ENCODE assay signal across 14 cellular contexts in genomic region chr5:126538579-126538978, GRCh38. TPM values are rescaled to one million over a fixed set of nuclear protein-coding genes. Genes with fewer than 3 reads are reported as not detected.
A peak's percentile ranks its signal among the peaks of the same experiment; 100 is the strongest.
DNase-seq lines count a peak whose midpoint lies in the region; TF ChIP-seq lines count a peak whose summit lies in the region.
"Had no signal": no experiment of that assay in that cellular context is flagged by ENCODE, and none has a peak within 500 bp of the region (broad histone marks: within the 10 kb centered on the region; RNA-seq: fewer than 3 reads in every experiment).

No MANE protein-coding gene starts in this region.

- TF ChIP-seq POLR2A in transverse colon (IDR thresholded peaks at IDR 0.05): no peak

- H3K27me3 ChIP-seq in layer of hippocampus (ENCODE audit: control insufficient read depth, insufficient read depth, low read length) (no peaks in the 10 kb centered on the region), transverse colon (no peaks in the 10 kb centered on the region), MM.1S (replicated peaks; ENCODE audit: insufficient read depth, low read length) (peaks cover 13% of the 10 kb centered on the region)

- 28 to 29% methylated on average over 1 of the region's 1 CpG for WGBS in transverse colon (ENCODE audit: low coverage in 1 of 2), 2 donors

- H2AFZ ChIP-seq in MM.1S (ENCODE audit: low read length): no peak overlapping the region

- TF ChIP-seq EP300 in transverse colon (IDR thresholded peaks at IDR 0.05; ENCODE audit: low read depth): no peak

- H3K4me2 ChIP-seq in MM.1S (ENCODE audit: low read depth, low read length): no peak overlapping the region

- no peak overlapping the region for H3K9ac ChIP-seq in MM.1S (ENCODE audit: low read length)

- DNase-seq in DMS53 (lab: John Stamatoyannopoulos, UW): peak; percentile 32
- DNase-seq in DMS53 treated with DMSO at 0.1 percent for 48 hours (lab: John Stamatoyannopoulos, UW; ENCODE audit: unreplicated experiment): no peak
- DNase-seq in transverse colon: no peak
- no peak for DNase-seq in NCI-H510A treated with DMSO at 0.1 percent for 48 hours (lab: John Stamatoyannopoulos, UW)
- DNase-seq in MM.1S: no peak
- DNase-seq in activated CD8-positive, alpha-beta memory T cell treated with anti-CD3 and anti-CD28 coated beads, Interleukin-2, amount 50 U/mL, for 4 hours: no peak
- DNase-seq: activated CD8-positive, alpha-beta memory T cell treated with anti-CD3 and anti-CD28 coated beads, Interleukin-2, amount 50 U/mL, for 48 hours; NK-92 treated with Interleukin-12 subunit alpha and Interleukin-12 subunit beta, amount 100 ng/mL, for 24 hours; stimulated activated CD4-positive, alpha-beta T cell treated with anti-CD3 and anti-CD28 coated beads, Interleukin-4, amount 100 ng/mL, for 4 hours had no signal

- H3K4me1 ChIP-seq in transverse colon (peaks cover 0 to 23% (median 2%) of the 10 kb centered on the region in 4 donors), MM.1S (ENCODE audit: low read length) (peaks cover 19% of the 10 kb centered on the region)

- in situ Hi-C loops in transverse colon (cut with MboI; ENCODE audit: low pct_ligation_motif_present in 1 of 4, low pct_unique_long_range_greater_than_20kb in 1 of 4, low sequenced_read_pairs in 3 of 4): loop anchor here (5.0 to 10.0 kb wide), 2 partner anchors 184 to 186 kb away; no protein-coding TSS in a partner anchor

- H3K36me3 ChIP-seq in transverse colon: no peaks in the 10 kb centered on the region
- H3K36me3 ChIP-seq in MM.1S (replicated peaks; ENCODE audit: insufficient read depth, low read length): no peaks in the 10 kb centered on the region

- H3K27ac ChIP-seq in layer of hippocampus (ENCODE audit: low read depth, low read length): peak overlapping the region; percentile 43
- peak overlapping the region; percentile 24 to 76 (median 46) for H3K27ac ChIP-seq in transverse colon
- no peak overlapping the region for H3K27ac ChIP-seq in MM.1S (ENCODE audit: low read length)
- H3K27ac ChIP-seq: 22Rv1, RWPE1 had no signal

- H3K9me3 ChIP-seq in transverse colon: no peaks in the 10 kb centered on the region
- H3K9me3 ChIP-seq in MM.1S (replicated peaks; ENCODE audit: insufficient read depth, low read length): no peaks in the 10 kb centered on the region

- peak overlapping the region in 4 of 5 experiments; percentile 54 to 92 (median 88) for H3K27ac Mint-ChIP-seq in brain
- H3K27ac Mint-ChIP-seq: activated CD4-positive, alpha-beta T cell treated with anti-CD3 and anti-CD28 coated beads, Interleukin-2, amount 10 ng/mL, durations not matched to agents 7 days and 5 days had no signal

- no peaks in the 10 kb centered on the region for H4K20me1 ChIP-seq in MM.1S (ENCODE audit: insufficient read depth, low read length)

- H3K4me3 ChIP-seq in transverse colon: no peak overlapping the region
- no peak overlapping the region for H3K4me3 ChIP-seq in MM.1S (ENCODE audit: low read length)

- H3K9me2 ChIP-seq in MM.1S (replicated peaks; ENCODE audit: insufficient read depth, low read length): no peaks in the 10 kb centered on the region

- H3K9me3 Mint-ChIP-seq in brain: peaks cover 0 to 6% (median 4%) of the 10 kb centered on the region in 5 experiments
- H3K9me3 Mint-ChIP-seq: activated CD4-positive, alpha-beta T cell treated with anti-CD3 and anti-CD28 coated beads, Interleukin-2, amount 10 ng/mL, durations not matched to agents 7 days and 5 days had no signal

- no peak for TF ChIP-seq CTCF in brain (conservative IDR thresholded peaks at IDR 0.05)
- no peak for TF ChIP-seq CTCF in transverse colon (IDR thresholded peaks at IDR 0.05)
- no peak for TF ChIP-seq CTCF in MM.1S (IDR thresholded peaks at IDR 0.05; ENCODE audit: low read length)

- peaks cover 5% of the 10 kb centered on the region for H3K27me3 Mint-ChIP-seq in brain

- H3K4me1 Mint-ChIP-seq in brain: peaks cover 9% of the 10 kb centered on the region
- H3K4me1 Mint-ChIP-seq: activated CD4-positive, alpha-beta T cell treated with anti-CD3 and anti-CD28 coated beads, Interleukin-2, amount 10 ng/mL, durations not matched to agents 7 days and 5 days had no signal

- H3K4me3 Mint-ChIP-seq in brain: no peak overlapping the region
- H3K4me3 Mint-ChIP-seq: activated CD4-positive, alpha-beta T cell treated with anti-CD3 and anti-CD28 coated beads, Interleukin-2, amount 10 ng/mL, durations not matched to agents 7 days and 5 days had no signal

- peaks cover 7% of the 10 kb centered on the region for H3F3A ChIP-seq in MM.1S (ENCODE audit: insufficient read depth, low read length)

- intact Hi-C loops in transverse colon (cut with DNase I; ENCODE audit: low total_unique reads): loop anchor here (2.0 kb wide), 1 partner anchor 186 kb away; no protein-coding TSS in a partner anchor

- no peaks in the 10 kb centered on the region for H3K36me3 Mint-ChIP-seq in brain

- no peaks in the 10 kb centered on the region for H3K79me2 ChIP-seq in MM.1S (ENCODE audit: low read length)

RNA-seq across cellular contexts. Expression of gene ALDH7A1, which starts 56.4 kb away (rescaled TPM):
- polyA plus RNA-seq in brain (ENCODE audit: insufficient read depth, low read depth, low replicate concordance): 57.0 TPM
- 10 to 100 TPM in 3 of 4 donors, 1 to 10 TPM in 1; 9.8 to 33.3 (median 15.1) TPM for total RNA-seq in transverse colon
